ENCODE assay signal across 8 cellular contexts in genomic region chr6:148144917-148145521, GRCh38.
DNase-seq lines count a peak whose midpoint lies in the region; ATAC-seq and TF ChIP-seq lines count a peak whose summit lies in the region.

No MANE protein-coding gene starts in this region.

- TF ChIP-seq CTCF in cardiac fibroblast (IDR thresholded peaks at IDR 0.05; ENCODE audit: low read depth, low read length) (peak; percentile 95), left lung (IDR thresholded peaks at IDR 0.05) (peak; percentile 66 to 69)

- no peaks in the 10 kb centered on the region for H3K27me3 ChIP-seq in left lung

- DNase-seq in NCI-H1436 (lab: John Stamatoyannopoulos, UW) = peak; percentile 35
- no peak for DNase-seq in NCI-H1436 treated with DMSO at 0.1 percent for 48 hours (lab: John Stamatoyannopoulos, UW)
- DNase-seq in NCI-H2081 (lab: John Stamatoyannopoulos, UW) = peak; percentile 64 to 75
- peak; percentile 62 for DNase-seq in UCSD-AML1 (lab: John Stamatoyannopoulos, UW; ENCODE audit: unreplicated experiment)
- peak; percentile 79 to 90 for DNase-seq in cardiac fibroblast (ENCODE audit: low read depth in 2 of 2)
- DNase-seq in left lung = peak in 1 of 2 donors; percentile 60
- DNase-seq in stimulated activated CD4-positive, alpha-beta T cell treated with anti-CD3 and anti-CD28 coated beads, TNF-alpha, amount 100 ng/mL, for 4 hours (ENCODE audit: low read depth in 3 of 3) = peak; percentile 18 to 32 (median 28)

- H3K27ac ChIP-seq in left lung = no peak overlapping the region

- peak; percentile 73 for ATAC-seq in HG02870 (IDR thresholded peaks at IDR 0.05; ENCODE audit: unreplicated experiment)
- peak; percentile 77 for ATAC-seq in left lung

- no peaks in the 10 kb centered on the region for H3K4me1 ChIP-seq in left lung

- H3K9me3 ChIP-seq in left lung = no peaks in the 10 kb centered on the region

- intact Hi-C loops in left lung (cut with DNase I) = no loop called here

- H3K4me3 ChIP-seq in cardiac fibroblast (replicated peaks in 1 of 2; ENCODE audit: low read depth in 2 of 2, low read length in 2 of 2) (no peak overlapping the region), left lung (no peak overlapping the region)

- H3K36me3 ChIP-seq in left lung = no peaks in the 10 kb centered on the region
